ENCODE assay signal across 9 cellular contexts in the genomic region with DNA sequence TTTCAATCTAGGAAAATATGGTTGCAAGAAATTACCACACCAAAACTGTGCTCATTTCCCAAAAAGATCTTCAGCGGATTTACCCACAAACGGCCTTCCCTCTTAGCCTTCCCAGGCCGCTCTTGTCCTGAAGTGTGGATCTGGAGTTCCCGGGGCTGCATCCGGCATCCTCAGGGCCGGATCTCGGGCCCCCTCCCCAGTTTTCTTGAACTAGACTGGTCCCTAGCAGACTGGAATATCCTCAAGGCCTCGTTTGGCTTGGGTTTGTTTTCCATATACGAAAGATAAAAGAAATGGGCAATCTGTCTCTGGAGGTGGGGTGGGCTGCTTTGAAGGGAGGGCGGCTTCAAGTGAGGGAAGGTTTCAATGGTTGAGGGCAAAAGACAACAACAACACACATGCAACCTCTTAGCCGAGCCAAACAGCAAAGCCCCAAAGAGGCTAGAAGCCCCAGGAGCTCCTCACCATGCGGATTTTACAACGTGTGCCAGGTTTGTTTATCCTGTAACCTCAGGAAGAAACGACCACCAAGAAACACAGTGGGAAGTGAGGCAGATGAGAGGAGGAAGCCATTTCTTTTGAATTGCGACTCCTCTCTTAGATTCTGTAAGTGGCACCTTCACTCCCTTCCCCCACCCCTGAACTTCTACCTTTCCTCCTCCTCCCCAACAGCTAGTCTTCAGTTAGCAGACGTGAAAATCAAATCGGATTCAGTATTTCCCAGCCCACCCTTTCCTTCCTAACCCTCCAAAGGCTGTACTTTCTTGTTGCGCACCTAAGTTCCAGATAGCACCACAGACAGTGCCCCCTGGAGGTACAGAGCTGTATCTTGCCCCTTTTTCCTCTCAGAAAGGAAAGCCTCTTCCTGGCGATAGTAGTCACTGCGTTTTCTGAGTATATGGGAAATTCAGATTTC. TPM values are rescaled to one million over a fixed set of nuclear protein-coding genes. Genes with fewer than 3 reads are reported as not detected.
DNase-seq lines count a peak whose midpoint lies in the region; ATAC-seq and TF ChIP-seq lines count a peak whose summit lies in the region.
"Had no signal": no experiment of that assay in that cellular context is flagged by ENCODE, and none has a peak within 500 bp of the region (broad histone marks: within the 10 kb centered on the region; RNA-seq: fewer than 3 reads in every experiment).

No MANE protein-coding gene starts in this region.

- no peak overlapping the region for H2AK5ac ChIP-seq in neuronal stem cell (ENCODE audit: low read depth, low read length)

- no peak overlapping the region for H3K9ac ChIP-seq in neuronal stem cell (ENCODE audit: low read depth, low read length, poor library complexity)

- H2BK120ac ChIP-seq in neuronal stem cell (ENCODE audit: low read depth, low read length): no peak overlapping the region

- TF ChIP-seq CTCF in WERI-Rb-1 (IDR thresholded peaks at IDR 0.05; ENCODE audit: low read depth, low read length) (peak; percentile 44), heart left ventricle (IDR thresholded peaks at IDR 0.05) (peak in 4 of 12 donors; percentile 5 to 16 (median 9))

- H3K4me1 ChIP-seq in neuronal stem cell (ENCODE audit: control insufficient read depth in 2 of 2, insufficient read depth in 1 of 2, low read depth in 1 of 2, low read length in 2 of 2) (peaks cover 0 to 3% of the 10 kb centered on the region in 2 donors), heart left ventricle (peaks cover 0 to 8% (median 0%) of the 10 kb centered on the region in 12 donors)

- WGBS in neuronal stem cell (ENCODE audit: extremely low coverage in 2 of 2, insufficient read length in 2 of 2, insufficient replicate concordance in 1 of 2), 2 donors: no CpG with 5 or more reads among the region's 20 CpGs
- WGBS in heart left ventricle, 4 donors: 74 to 81% (median 77%) methylated on average over 20 of the region's 20 CpGs

- H3K36me3 ChIP-seq in WERI-Rb-1 (no peaks in the 10 kb centered on the region), neuronal stem cell (replicated peaks in 1 of 2; ENCODE audit: control insufficient read depth in 2 of 2, insufficient read depth in 2 of 2, low read length in 2 of 2) (no peaks in the 10 kb centered on the region), heart left ventricle (no peaks in the 10 kb centered on the region)

- H2BK12ac ChIP-seq in neuronal stem cell (ENCODE audit: low read length): no peak overlapping the region

- H3K4me3 ChIP-seq in WERI-Rb-1 (ENCODE audit: low read depth, low read length) (no peak overlapping the region), neuronal stem cell (ENCODE audit: low read length in 2 of 2) (no peak overlapping the region), heart left ventricle (no peak overlapping the region)

- H3K14ac ChIP-seq in neuronal stem cell (ENCODE audit: low read length): no peak overlapping the region

- H3K18ac ChIP-seq in neuronal stem cell (ENCODE audit: low read length): no peak overlapping the region

- no peak overlapping the region for H3K23ac ChIP-seq in neuronal stem cell (ENCODE audit: low read depth, low read length, poor library complexity)

- H3K4me2 ChIP-seq in neuronal stem cell (ENCODE audit: insufficient read depth, low read length, poor library complexity, severe bottlenecking): peak overlapping the region; percentile 29

- H4K8ac ChIP-seq in neuronal stem cell (ENCODE audit: low read depth, low read length): no peak overlapping the region

- H2BK15ac ChIP-seq in neuronal stem cell (ENCODE audit: low read length): no peak overlapping the region

- H3K9me3 ChIP-seq in WERI-Rb-1 (ENCODE audit: severe bottlenecking): no peaks in the 10 kb centered on the region
- H3K9me3 ChIP-seq in neuronal stem cell (replicated peaks in 1 of 2; ENCODE audit: control insufficient read depth in 2 of 2, insufficient read depth in 1 of 2, low read depth in 1 of 2, low read length in 2 of 2): no peaks in the 10 kb centered on the region
- H3K9me3 ChIP-seq in heart left ventricle: no peaks in the 10 kb centered on the region

- H3K4ac ChIP-seq in neuronal stem cell (ENCODE audit: low read length): no peak overlapping the region

- no peak overlapping the region for H4K91ac ChIP-seq in neuronal stem cell (ENCODE audit: low read depth, low read length, poor library complexity)

- no peak overlapping the region for H2BK5ac ChIP-seq in neuronal stem cell (ENCODE audit: low read length)

- no peaks in the 10 kb centered on the region for H3K79me1 ChIP-seq in neuronal stem cell (ENCODE audit: low read depth, low read length)

- no peak for TF ChIP-seq POLR2A in heart left ventricle (IDR thresholded peaks at IDR 0.05)

- peak overlapping the region; percentile 21 for H2AFZ ChIP-seq in neuronal stem cell (ENCODE audit: low read length)

- ATAC-seq in GM18907 (IDR thresholded peaks at IDR 0.05; ENCODE audit: unreplicated experiment) (peak; percentile 70), HG02973 (IDR thresholded peaks at IDR 0.05; ENCODE audit: unreplicated experiment) (peak; percentile 69), heart left ventricle (no peak)

- intact Hi-C loops in heart left ventricle (cut with DNase I): no loop called here

- H3K27ac ChIP-seq in WERI-Rb-1 (no peak overlapping the region), neuronal stem cell (replicated peaks; ENCODE audit: low read length) (no peak overlapping the region), heart left ventricle (no peak overlapping the region)

- DNase-seq in WERI-Rb-1 (no peak), neuronal stem cell (ENCODE audit: low spot score) (peak; percentile 59), NCI-H2081 treated with DMSO at 0.1 percent for 48 hours (lab: John Stamatoyannopoulos, UW) (no peak), heart left ventricle (no peak), cerebellum (ENCODE audit: low spot score) (no peak)
- no peak for DNase-seq in activated effector memory CD4-positive, alpha-beta T cell treated with Interleukin-2 at 50 U/mL for 16 hours
- DNase-seq: activated T-cell treated with anti-CD3 and anti-CD28 coated beads, Interleukin-2, amount 50 U/mL, for 48 hours had no signal

- H3K27me3 ChIP-seq in WERI-Rb-1 (ENCODE audit: insufficient read depth, low read depth, severe bottlenecking) (no peaks in the 10 kb centered on the region), neuronal stem cell (ENCODE audit: control insufficient read depth in 3 of 3, insufficient read depth in 3 of 3, low read depth in 1 of 3, low read length in 3 of 3) (peaks cover 0 to 41% (median 2%) of the 10 kb centered on the region in 3 experiments), heart left ventricle (peaks cover 0 to 39% (median 6%) of the 10 kb centered on the region in 9 donors)

RNA-seq across cellular contexts. Expression of a gene that starts 2.6 kb away (rescaled TPM):
- polyA plus RNA-seq in neuronal stem cell (2013, experiment 1 of 2): 0.13 TPM
- polyA plus RNA-seq in neuronal stem cell (2013, experiment 2 of 2): 0.15 TPM
- total RNA-seq in heart left ventricle: under 1 TPM in 3 of 9 donors, not detected in 6; 0.21 to 0.69 (median 0.47) TPM
- not detected for polyA plus RNA-seq in heart left ventricle
- 0.64 TPM for total RNA-seq in cerebellum

RNA-seq across cellular contexts. Expression of a gene that starts 6.6 kb away (rescaled TPM):
- not detected for polyA plus RNA-seq in neuronal stem cell (2013, experiment 1 of 2)
- polyA plus RNA-seq in neuronal stem cell (2013, experiment 2 of 2): not detected
- not detected for total RNA-seq in heart left ventricle
- polyA plus RNA-seq in heart left ventricle: not detected
- total RNA-seq in cerebellum: not detected

Comparison
In these comparisons a context has a peak if more than half of its experiments do, and no peak if none do; other contexts are left out.
1. ATAC-seq: peak in GM18907 (single experiment) and HG02973 (single experiment); none in heart left ventricle (0 of 4).